In genomic region chr3:45939341-45939771, GRCh38 we compare ENCODE assay signal across 12 cellular contexts. TPM values are rescaled to one million over a fixed set of nuclear protein-coding genes. Genes with fewer than 3 reads are reported as not detected.
A peak's percentile ranks its signal among the peaks of the same experiment; 100 is the strongest.
DNase-seq lines count a peak whose midpoint lies in the region; ATAC-seq, FAIRE-seq and TF ChIP-seq lines count a peak whose summit lies in the region.
"Had no signal": no experiment of that assay in that cellular context is flagged by ENCODE, and none has a peak within 500 bp of the region (broad histone marks: within the 10 kb centered on the region; RNA-seq: fewer than 3 reads in every experiment).

No MANE protein-coding gene starts in this region.

- peak; percentile 33 for ATAC-seq in GM21717 (IDR thresholded peaks at IDR 0.05; ENCODE audit: unreplicated experiment)
- ATAC-seq in pancreas = peak; percentile 19 to 35 (median 27)

- H3K27me3 ChIP-seq in dorsolateral prefrontal cortex = no peaks in the 10 kb centered on the region
- H3K27me3 ChIP-seq in pancreas = no peaks in the 10 kb centered on the region
- no peaks in the 10 kb centered on the region for H3K27me3 ChIP-seq in transverse colon

- TF ChIP-seq CTCF in dorsolateral prefrontal cortex (IDR thresholded peaks at IDR 0.05 in 54 of 56, conservative IDR thresholded peaks at IDR 0.05 in 2 of 56; ENCODE audit: low read depth in 1 of 56, partially characterized antibody in 56 of 56) (no peak), pancreas (IDR thresholded peaks at IDR 0.05) (no peak), transverse colon (IDR thresholded peaks at IDR 0.05) (no peak), foreskin fibroblast (IDR thresholded peaks at IDR 0.05; ENCODE audit: low read depth, low read length) (no peak)

- H3K4me3 ChIP-seq in dorsolateral prefrontal cortex (no peak overlapping the region), pancreas (no peak overlapping the region), transverse colon (no peak overlapping the region), foreskin fibroblast (ENCODE audit: low read depth in 1 of 2, low read length in 2 of 2) (no peak overlapping the region)

- FAIRE-seq in pancreas (lab: Jason Lieb, UNC) = no peak
- FAIRE-seq: small intestine had no signal

- peak overlapping the region in 42 of 59 donors; percentile 3 to 85 (median 50) for H3K27ac ChIP-seq in dorsolateral prefrontal cortex
- no peak overlapping the region for H3K27ac ChIP-seq in pancreas
- peak overlapping the region in 1 of 4 donors; percentile 24 for H3K27ac ChIP-seq in transverse colon

- TF ChIP-seq EP300 in transverse colon (IDR thresholded peaks at IDR 0.05; ENCODE audit: low read depth) = no peak

- intact Hi-C loops in dorsolateral prefrontal cortex (cut with DNase I) = loop anchor here (1.0 to 10.0 kb wide), 4 partner anchors 139 to 897 kb away; partner anchors contain the start of gene CCR5 (in 1 of the 2)
- intact Hi-C loops in pancreas (cut with DNase I) = loop anchor here (5.0 to 10.0 kb wide), 2 partner anchors 138 to 145 kb away; no protein-coding TSS in a partner anchor
- intact Hi-C loops in transverse colon (cut with DNase I; ENCODE audit: low total_unique reads) = loop anchor here (2.0 to 10.0 kb wide), 2 partner anchors 139 to 175 kb away; no protein-coding TSS in a partner anchor

- H3K9me3 ChIP-seq in pancreas (no peaks in the 10 kb centered on the region), transverse colon (no peaks in the 10 kb centered on the region)

- H3K4me1 ChIP-seq in pancreas (no peaks in the 10 kb centered on the region), transverse colon (peaks cover 0 to 8% (median 4%) of the 10 kb centered on the region in 4 donors)

- WGBS in pancreas, 2 donors = 66 to 79% methylated on average over 5 of the region's 5 CpGs
- 47% methylated on average over 5 of the region's 5 CpGs; no CpG with 5 or more reads in 1 of the 2 donors for WGBS in transverse colon (ENCODE audit: low coverage in 1 of 2), 2 donors

- DNase-seq in NCI-H524 (lab: John Stamatoyannopoulos, UW) (peak; percentile 73 to 91), dorsolateral prefrontal cortex (peak in 1 of 10 donors; percentile 12), pancreas (no peak), transverse colon (no peak), GM19240 (ENCODE audit: insufficient read length, low spot score) (no peak), foreskin fibroblast (no peak), CD1c-positive myeloid dendritic cell (ENCODE audit: extremely low spot score) (no peak)
- DNase-seq: DMS79 had no signal

- in situ Hi-C loops in transverse colon (cut with MboI; ENCODE audit: low pct_ligation_motif_present in 1 of 4, low pct_unique_long_range_greater_than_20kb in 1 of 4, low sequenced_read_pairs in 3 of 4) = loop anchor here in 3 of 4 donors (25.0 kb wide), 3 partner anchors 273 to 448 kb away; partner anchors contain the start of genes CCR1 (in 2 of the 3), CCR2 (in 1 of the 3) and CCR5 (in 1 of the 3)

- TF ChIP-seq POLR2A in transverse colon (IDR thresholded peaks at IDR 0.05) = no peak

- H3K36me3 ChIP-seq in pancreas (peaks cover 0 to 9% (median 3%) of the 10 kb centered on the region in 3 donors), transverse colon (peaks cover 0 to 15% (median 7%) of the 10 kb centered on the region in 4 donors)

RNA-seq across cellular contexts. Expression of gene CXCR6, which starts 3.9 kb away (rescaled TPM):
- 1 to 10 TPM in 1 of 120 experiments, under 1 TPM in 15, not detected in 104; 0.21 to 1.0 (median 0.45) TPM for total RNA-seq in dorsolateral prefrontal cortex
- under 1 TPM in 5 of 6 donors, not detected in 1; 0.08 to 0.89 (median 0.72) TPM for total RNA-seq in pancreas
- polyA plus RNA-seq in pancreas = under 1 TPM; 0.23 to 0.35 TPM
- 1 to 10 TPM in 3 of 4 donors, not detected in 1; 3.3 to 9.4 (median 6.7) TPM for total RNA-seq in transverse colon
- total RNA-seq: glomerular endothelial cell, mesothelial cell of epicardium had no signal

RNA-seq across cellular contexts. Expression of gene CCR9, which starts 53.0 kb away (rescaled TPM):
- 1 to 10 TPM in 2 of 120 experiments, under 1 TPM in 65, not detected in 53; 0.16 to 1.3 (median 0.42) TPM for total RNA-seq in dorsolateral prefrontal cortex
- total RNA-seq in pancreas = under 1 TPM in 1 of 6 donors, not detected in 5; 0.12 TPM
- not detected for polyA plus RNA-seq in pancreas
- total RNA-seq in transverse colon = 1 to 10 TPM in 1 of 4 donors, under 1 TPM in 1, not detected in 2; 0.14 to 1.3 TPM
- total RNA-seq: glomerular endothelial cell, mesothelial cell of epicardium had no signal

RNA-seq across cellular contexts. Expression of gene FYCO1, which starts 56.3 kb away (rescaled TPM):
- total RNA-seq in dorsolateral prefrontal cortex (10 to 100 TPM in 110 of 120 experiments, 1 to 10 TPM in 10; 7.9 to 24.8 (median 13.3) TPM), pancreas (10 to 100 TPM; 13.0 to 25.1 (median 17.2) TPM), transverse colon (10 to 100 TPM; 34.5 to 40.0 (median 38.1) TPM)
- polyA plus RNA-seq in pancreas = 10 to 100 TPM in 1 of 2 donors, 1 to 10 TPM in 1; 9.3 to 10.3 TPM

Comparison
In these comparisons a context has a peak if more than half of its experiments do, and no peak if none do; other contexts are left out.
1. DNase-seq: peak in NCI-H524 (2 of 2); none in pancreas (0 of 6), transverse colon (single experiment), GM19240 (single experiment), foreskin fibroblast (0 of 2) and CD1c-positive myeloid dendritic cell (single experiment).
2. H3K27ac ChIP-seq: peak in dorsolateral prefrontal cortex (42 of 59); none in pancreas (0 of 4).